ENCODE assay signal across 15 cellular contexts in genomic region chr1:174818014-174818616, GRCh38.
DNase-seq lines count a peak whose midpoint lies in the region; ATAC-seq, FAIRE-seq and TF ChIP-seq lines count a peak whose summit lies in the region.
"Had no signal": no experiment of that assay in that cellular context is flagged by ENCODE, and none has a peak within 500 bp of the region (broad histone marks: within the 10 kb centered on the region; RNA-seq: fewer than 3 reads in every experiment).

No MANE protein-coding gene starts in this region.

- H3K36me3 ChIP-seq in H7 (replicated peaks; ENCODE audit: control insufficient read depth, insufficient read depth, low read length) = no peaks in the 10 kb centered on the region
- H3K36me3 ChIP-seq in small intestine (ENCODE audit: control insufficient read depth in 2 of 2, insufficient read depth in 2 of 2, low read length in 2 of 2) = no peaks in the 10 kb centered on the region
- H3K36me3 ChIP-seq in psoas muscle (ENCODE audit: insufficient read depth in 1 of 2, low read depth in 1 of 2) = no peaks in the 10 kb centered on the region
- H3K36me3 ChIP-seq: tibial artery had no signal

- intact Hi-C loops in psoas muscle (cut with DNase I) = no loop called here

- ATAC-seq in GM18868 (IDR thresholded peaks at IDR 0.05; ENCODE audit: unreplicated experiment) = peak; percentile 58
- peak; percentile 71 for ATAC-seq in HG03460 (IDR thresholded peaks at IDR 0.05; ENCODE audit: unreplicated experiment)
- no peak for ATAC-seq in psoas muscle
- ATAC-seq: Panc1 had no signal

- H3K27ac ChIP-seq in small intestine (ENCODE audit: low read depth in 1 of 2, low read length in 1 of 2) (no peak overlapping the region), psoas muscle (no peak overlapping the region)
- H3K27ac ChIP-seq: heart right ventricle, tibial artery had no signal

- TF ChIP-seq CTCF in D721Med (IDR thresholded peaks at IDR 0.05; ENCODE audit: insufficient read depth, missing control alignments) (no peak), psoas muscle (IDR thresholded peaks at IDR 0.05) (no peak)

- H3K9me3 ChIP-seq in small intestine (ENCODE audit: control insufficient read depth, low read depth) = no peaks in the 10 kb centered on the region
- no peaks in the 10 kb centered on the region for H3K9me3 ChIP-seq in psoas muscle
- H3K9me3 ChIP-seq: heart right ventricle, tibial artery had no signal

- H3K4me1 ChIP-seq in small intestine (ENCODE audit: control insufficient read depth in 2 of 2, insufficient read depth in 1 of 2, low read depth in 1 of 2, low read length in 1 of 2) (no peaks in the 10 kb centered on the region), psoas muscle (no peaks in the 10 kb centered on the region)
- H3K4me1 ChIP-seq: tibial artery had no signal

- H3K27me3 ChIP-seq in H7 (ENCODE audit: control insufficient read depth, insufficient read depth, low read length) = no peaks in the 10 kb centered on the region
- no peaks in the 10 kb centered on the region for H3K27me3 ChIP-seq in small intestine (ENCODE audit: control insufficient read depth in 2 of 2, insufficient read depth in 2 of 2, low read length in 2 of 2)
- H3K27me3 ChIP-seq in psoas muscle (ENCODE audit: insufficient read depth in 3 of 3, low read length in 2 of 3) = no peaks in the 10 kb centered on the region
- H3K27me3 ChIP-seq: heart right ventricle, tibial artery had no signal

- DNase-seq in D721Med (ENCODE audit: insufficient read length, low spot score) (no peak), H7 (peak; percentile 14), Ammon's horn (ENCODE audit: low spot score) (no peak), small intestine (no peak), psoas muscle (no peak)
- DNase-seq in activated CD8-positive, alpha-beta memory T cell treated with anti-CD3 and anti-CD28 coated beads, Interleukin-2, amount 50 U/mL, for 48 hours = no peak
- DNase-seq: activated CD8-positive, alpha-beta memory T cell treated with anti-CD3 and anti-CD28 coated beads, Interleukin-2, amount 50 U/mL, for 4 hours; NCI-H1694; NCI-H524; tibial artery had no signal

- 76 to 78% (median 76%) methylated on average over 4 of the region's 4 CpGs for WGBS in small intestine, 3 donors
- 69 to 83% (median 83%) methylated on average over 4 of the region's 4 CpGs for WGBS in psoas muscle, 3 donors

- FAIRE-seq in D721Med (lab: Jason Lieb, UNC) = peak; percentile 97
- no peak for FAIRE-seq in small intestine (lab: Jason Lieb, UNC)
- FAIRE-seq: H54 had no signal

- no peak overlapping the region for H3K4me3 ChIP-seq in H7 (ENCODE audit: insufficient read depth, low read depth, low read length)
- no peak overlapping the region for H3K4me3 ChIP-seq in small intestine (ENCODE audit: low read depth in 1 of 2, low read length in 2 of 2)
- H3K4me3 ChIP-seq in psoas muscle = no peak overlapping the region
- H3K4me3 ChIP-seq: heart right ventricle, tibial artery had no signal

Comparison
In these comparisons a context has a peak if more than half of its experiments do, and no peak if none do; other contexts are left out.
1. ATAC-seq: peak in GM18868 (single experiment) and HG03460 (single experiment); none in psoas muscle (0 of 4).